8 cellular contexts compared by ENCODE assay signal in genomic region chr10:86178401-86179142, GRCh38.
DNase-seq lines count a peak whose midpoint lies in the region; ATAC-seq and TF ChIP-seq lines count a peak whose summit lies in the region.

No MANE protein-coding gene starts in this region.

- H3K27ac Mint-ChIP-seq in mesothelial cell of epicardium, result no peak overlapping the region
- no peak overlapping the region for H3K27ac Mint-ChIP-seq in effector memory CD8-positive, alpha-beta T cell

- TF ChIP-seq CTCF in WERI-Rb-1 (IDR thresholded peaks at IDR 0.05; ENCODE audit: low read depth, low read length), result peak; percentile 95
- TF ChIP-seq CTCF in mesothelial cell of epicardium (IDR thresholded peaks at IDR 0.05; ENCODE audit: unreplicated experiment), result peak; percentile 32

- no peaks in the 10 kb centered on the region for H3K36me3 Mint-ChIP-seq in mesothelial cell of epicardium
- H3K36me3 Mint-ChIP-seq in effector memory CD8-positive, alpha-beta T cell (ENCODE audit: insufficient read depth), result no peaks in the 10 kb centered on the region

- no peaks in the 10 kb centered on the region for H3K9me3 Mint-ChIP-seq in mesothelial cell of epicardium
- no peaks in the 10 kb centered on the region for H3K9me3 Mint-ChIP-seq in effector memory CD8-positive, alpha-beta T cell

- H3K4me3 Mint-ChIP-seq in mesothelial cell of epicardium, result no peak overlapping the region
- no peak overlapping the region for H3K4me3 Mint-ChIP-seq in effector memory CD8-positive, alpha-beta T cell

- peaks cover 36% of the 10 kb centered on the region for H3K27me3 Mint-ChIP-seq in mesothelial cell of epicardium (ENCODE audit: low read depth)
- peaks cover 0 to 8% of the 10 kb centered on the region in 2 donors for H3K27me3 Mint-ChIP-seq in effector memory CD8-positive, alpha-beta T cell

- no peaks in the 10 kb centered on the region for H3K9me3 ChIP-seq in WERI-Rb-1 (ENCODE audit: severe bottlenecking)

- H3K27ac ChIP-seq in WERI-Rb-1, result no peak overlapping the region

- ATAC-seq in HG02798 (IDR thresholded peaks at IDR 0.05; ENCODE audit: poor library complexity, unreplicated experiment), result peak; percentile 62
- ATAC-seq in effector memory CD8-positive, alpha-beta T cell (replicated peaks), result no peak
- no peak for ATAC-seq in GM19397 (IDR thresholded peaks at IDR 0.05; ENCODE audit: unreplicated experiment)
- no peak for ATAC-seq in HG03378 (IDR thresholded peaks at IDR 0.05; ENCODE audit: unreplicated experiment)
- no peak for ATAC-seq in GM19324 (IDR thresholded peaks at IDR 0.05; ENCODE audit: low FRiP score, unreplicated experiment)

- DNase-seq in DMS114 treated with DMSO at 0.1 percent for 48 hours (lab: John Stamatoyannopoulos, UW; ENCODE audit: unreplicated experiment) (peak; percentile 8), WERI-Rb-1 (peak; percentile 81), mesothelial cell of epicardium (ENCODE audit: low spot score in 2 of 2, unreplicated experiment in 2 of 2) (no peak)
- DNase-seq in effector memory CD8-positive, alpha-beta T cell, result no peak

- H3K36me3 ChIP-seq in WERI-Rb-1, result no peaks in the 10 kb centered on the region

- no peak overlapping the region for H3K4me3 ChIP-seq in WERI-Rb-1 (ENCODE audit: low read depth, low read length)

- H3K27me3 ChIP-seq in WERI-Rb-1 (ENCODE audit: insufficient read depth, low read depth, severe bottlenecking), result no peaks in the 10 kb centered on the region

- H3K4me1 Mint-ChIP-seq in mesothelial cell of epicardium, result no peaks in the 10 kb centered on the region
- no peaks in the 10 kb centered on the region for H3K4me1 Mint-ChIP-seq in effector memory CD8-positive, alpha-beta T cell (ENCODE audit: low read depth in 2 of 2)

Comparison
In these comparisons a context has a peak if more than half of its experiments do, and no peak if none do; other contexts are left out.
1. DNase-seq: peak in DMS114 treated with DMSO at 0.1 percent for 48 hours (single experiment) and WERI-Rb-1 (single experiment); none in mesothelial cell of epicardium (0 of 2) and effector memory CD8-positive, alpha-beta T cell (0 of 3).